In genomic region chr7:122584852-122585251, GRCh38 we compare ENCODE assay signal across 1 cellular context.
TF ChIP-seq lines count a peak whose summit lies in the region.

No MANE protein-coding gene starts in this region.

TF ChIP-seq in GM23338, 12 proteins besides CTCF, POLR2A, EP300 and RAD21 (continued from another document):
- TF ChIP-seq, protein P1, sequence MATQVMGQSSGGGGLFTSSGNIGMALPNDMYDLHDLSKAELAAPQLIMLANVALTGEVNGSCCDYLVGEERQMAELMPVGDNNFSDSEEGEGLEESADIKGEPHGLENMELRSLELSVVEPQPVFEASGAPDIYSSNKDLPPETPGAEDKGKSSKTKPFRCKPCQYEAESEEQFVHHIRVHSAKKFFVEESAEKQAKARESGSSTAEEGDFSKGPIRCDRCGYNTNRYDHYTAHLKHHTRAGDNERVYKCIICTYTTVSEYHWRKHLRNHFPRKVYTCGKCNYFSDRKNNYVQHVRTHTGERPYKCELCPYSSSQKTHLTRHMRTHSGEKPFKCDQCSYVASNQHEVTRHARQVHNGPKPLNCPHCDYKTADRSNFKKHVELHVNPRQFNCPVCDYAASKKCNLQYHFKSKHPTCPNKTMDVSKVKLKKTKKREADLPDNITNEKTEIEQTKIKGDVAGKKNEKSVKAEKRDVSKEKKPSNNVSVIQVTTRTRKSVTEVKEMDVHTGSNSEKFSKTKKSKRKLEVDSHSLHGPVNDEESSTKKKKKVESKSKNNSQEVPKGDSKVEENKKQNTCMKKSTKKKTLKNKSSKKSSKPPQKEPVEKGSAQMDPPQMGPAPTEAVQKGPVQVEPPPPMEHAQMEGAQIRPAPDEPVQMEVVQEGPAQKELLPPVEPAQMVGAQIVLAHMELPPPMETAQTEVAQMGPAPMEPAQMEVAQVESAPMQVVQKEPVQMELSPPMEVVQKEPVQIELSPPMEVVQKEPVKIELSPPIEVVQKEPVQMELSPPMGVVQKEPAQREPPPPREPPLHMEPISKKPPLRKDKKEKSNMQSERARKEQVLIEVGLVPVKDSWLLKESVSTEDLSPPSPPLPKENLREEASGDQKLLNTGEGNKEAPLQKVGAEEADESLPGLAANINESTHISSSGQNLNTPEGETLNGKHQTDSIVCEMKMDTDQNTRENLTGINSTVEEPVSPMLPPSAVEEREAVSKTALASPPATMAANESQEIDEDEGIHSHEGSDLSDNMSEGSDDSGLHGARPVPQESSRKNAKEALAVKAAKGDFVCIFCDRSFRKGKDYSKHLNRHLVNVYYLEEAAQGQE (IDR thresholded peaks at IDR 0.05; ENCODE audit: unreplicated experiment), result no peak
- no peak for TF ChIP-seq ZNF114 (CRISPR knock-in tag; IDR thresholded peaks at IDR 0.05)
- TF ChIP-seq, protein P2, sequence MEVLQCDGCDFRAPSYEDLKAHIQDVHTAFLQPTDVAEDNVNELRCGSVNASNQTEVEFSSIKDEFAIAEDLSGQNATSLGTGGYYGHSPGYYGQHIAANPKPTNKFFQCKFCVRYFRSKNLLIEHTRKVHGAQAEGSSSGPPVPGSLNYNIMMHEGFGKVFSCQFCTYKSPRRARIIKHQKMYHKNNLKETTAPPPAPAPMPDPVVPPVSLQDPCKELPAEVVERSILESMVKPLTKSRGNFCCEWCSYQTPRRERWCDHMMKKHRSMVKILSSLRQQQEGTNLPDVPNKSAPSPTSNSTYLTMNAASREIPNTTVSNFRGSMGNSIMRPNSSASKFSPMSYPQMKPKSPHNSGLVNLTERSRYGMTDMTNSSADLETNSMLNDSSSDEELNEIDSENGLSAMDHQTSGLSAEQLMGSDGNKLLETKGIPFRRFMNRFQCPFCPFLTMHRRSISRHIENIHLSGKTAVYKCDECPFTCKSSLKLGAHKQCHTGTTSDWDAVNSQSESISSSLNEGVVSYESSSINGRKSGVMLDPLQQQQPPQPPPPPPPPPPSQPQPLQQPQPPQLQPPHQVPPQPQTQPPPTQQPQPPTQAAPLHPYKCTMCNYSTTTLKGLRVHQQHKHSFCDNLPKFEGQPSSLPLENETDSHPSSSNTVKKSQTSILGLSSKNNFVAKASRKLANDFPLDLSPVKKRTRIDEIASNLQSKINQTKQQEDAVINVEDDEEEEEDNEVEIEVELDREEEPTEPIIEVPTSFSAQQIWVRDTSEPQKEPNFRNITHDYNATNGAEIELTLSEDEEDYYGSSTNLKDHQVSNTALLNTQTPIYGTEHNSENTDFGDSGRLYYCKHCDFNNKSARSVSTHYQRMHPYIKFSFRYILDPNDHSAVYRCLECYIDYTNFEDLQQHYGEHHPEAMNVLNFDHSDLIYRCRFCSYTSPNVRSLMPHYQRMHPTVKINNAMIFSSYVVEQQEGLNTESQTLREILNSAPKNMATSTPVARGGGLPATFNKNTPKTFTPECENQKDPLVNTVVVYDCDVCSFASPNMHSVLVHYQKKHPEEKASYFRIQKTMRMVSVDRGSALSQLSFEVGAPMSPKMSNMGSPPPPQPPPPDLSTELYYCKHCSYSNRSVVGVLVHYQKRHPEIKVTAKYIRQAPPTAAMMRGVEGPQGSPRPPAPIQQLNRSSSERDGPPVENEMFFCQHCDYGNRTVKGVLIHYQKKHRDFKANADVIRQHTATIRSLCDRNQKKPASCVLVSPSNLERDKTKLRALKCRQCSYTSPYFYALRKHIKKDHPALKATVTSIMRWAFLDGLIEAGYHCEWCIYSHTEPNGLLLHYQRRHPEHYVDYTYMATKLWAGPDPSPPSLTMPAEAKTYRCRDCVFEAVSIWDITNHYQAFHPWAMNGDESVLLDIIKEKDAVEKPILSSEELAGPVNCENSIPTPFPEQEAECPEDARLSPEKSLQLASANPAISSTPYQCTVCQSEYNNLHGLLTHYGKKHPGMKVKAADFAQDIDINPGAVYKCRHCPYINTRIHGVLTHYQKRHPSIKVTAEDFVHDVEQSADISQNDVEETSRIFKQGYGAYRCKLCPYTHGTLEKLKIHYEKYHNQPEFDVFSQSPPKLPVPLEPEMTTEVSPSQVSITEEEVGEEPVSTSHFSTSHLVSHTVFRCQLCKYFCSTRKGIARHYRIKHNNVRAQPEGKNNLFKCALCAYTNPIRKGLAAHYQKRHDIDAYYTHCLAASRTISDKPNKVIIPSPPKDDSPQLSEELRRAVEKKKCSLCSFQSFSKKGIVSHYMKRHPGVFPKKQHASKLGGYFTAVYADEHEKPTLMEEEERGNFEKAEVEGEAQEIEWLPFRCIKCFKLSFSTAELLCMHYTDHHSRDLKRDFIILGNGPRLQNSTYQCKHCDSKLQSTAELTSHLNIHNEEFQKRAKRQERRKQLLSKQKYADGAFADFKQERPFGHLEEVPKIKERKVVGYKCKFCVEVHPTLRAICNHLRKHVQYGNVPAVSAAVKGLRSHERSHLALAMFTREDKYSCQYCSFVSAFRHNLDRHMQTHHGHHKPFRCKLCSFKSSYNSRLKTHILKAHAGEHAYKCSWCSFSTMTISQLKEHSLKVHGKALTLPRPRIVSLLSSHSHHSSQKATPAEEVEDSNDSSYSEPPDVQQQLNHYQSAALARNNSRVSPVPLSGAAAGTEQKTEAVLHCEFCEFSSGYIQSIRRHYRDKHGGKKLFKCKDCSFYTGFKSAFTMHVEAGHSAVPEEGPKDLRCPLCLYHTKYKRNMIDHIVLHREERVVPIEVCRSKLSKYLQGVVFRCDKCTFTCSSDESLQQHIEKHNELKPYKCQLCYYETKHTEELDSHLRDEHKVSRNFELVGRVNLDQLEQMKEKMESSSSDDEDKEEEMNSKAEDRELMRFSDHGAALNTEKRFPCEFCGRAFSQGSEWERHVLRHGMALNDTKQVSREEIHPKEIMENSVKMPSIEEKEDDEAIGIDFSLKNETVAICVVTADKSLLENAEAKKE (CRISPR knock-in tag; IDR thresholded peaks at IDR 0.05), result no peak
- TF ChIP-seq JUNB (IDR thresholded peaks at IDR 0.05; ENCODE audit: unreplicated experiment), result no peak
- no peak for TF ChIP-seq ZNF331 (CRISPR knock-in tag; IDR thresholded peaks at IDR 0.05; ENCODE audit: low read depth)
- no peak for TF ChIP-seq POLR2AphosphoS5 (IDR thresholded peaks at IDR 0.05; ENCODE audit: low read depth)
